23 cellular contexts compared by ENCODE assay signal in the genomic region with DNA sequence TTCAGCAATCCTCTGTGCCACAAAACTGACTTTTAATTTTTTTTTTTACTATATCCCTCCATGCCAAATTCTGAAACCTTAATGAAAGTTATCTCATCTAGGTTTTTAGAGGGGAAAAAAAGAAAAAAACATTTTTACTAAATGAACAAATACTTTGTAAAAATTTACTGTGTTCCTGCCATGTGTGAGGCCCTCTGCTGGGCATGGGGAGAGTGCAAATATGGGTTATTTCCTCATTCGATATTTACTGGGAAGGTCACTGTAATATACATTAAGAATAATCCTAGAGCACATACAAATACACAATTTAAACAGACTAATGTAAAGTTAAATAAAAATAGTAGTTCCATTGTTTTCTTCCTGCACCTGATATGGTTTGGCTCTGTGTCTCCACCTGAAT.
DNase-seq lines count a peak whose midpoint lies in the region; ATAC-seq and TF ChIP-seq lines count a peak whose summit lies in the region.
"Had no signal": no experiment of that assay in that cellular context is flagged by ENCODE, and none has a peak within 500 bp of the region (broad histone marks: within the 10 kb centered on the region; RNA-seq: fewer than 3 reads in every experiment).

No MANE protein-coding gene starts in this region.

- no peak overlapping the region for H3K4me2 ChIP-seq in mammary epithelial cell (ENCODE audit: insufficient read depth, low read depth, low read length)
- no peak overlapping the region for H3K4me2 ChIP-seq in OCI-LY7 (ENCODE audit: low read length)
- H3K4me2 ChIP-seq: A549 had no signal

- no peak overlapping the region for H3K9ac ChIP-seq in mammary epithelial cell (ENCODE audit: insufficient read depth, low read length)

- H4K20me1 ChIP-seq in mammary epithelial cell (ENCODE audit: insufficient read depth, low read length) (no peaks in the 10 kb centered on the region), OCI-LY7 (ENCODE audit: insufficient read depth, low read length) (no peaks in the 10 kb centered on the region)

- no peaks in the 10 kb centered on the region for H3K9me2 ChIP-seq in OCI-LY7 (ENCODE audit: insufficient read depth, low read length)

- no peak for ATAC-seq in effector memory CD8-positive, alpha-beta T cell (replicated peaks)
- ATAC-seq: A549; activated naive CD8-positive, alpha-beta T cell treated with anti-CD3 and anti-CD28 coated beads, Interleukin-2, amount 50 U/mL, for 24 hours; activated T-helper 17 cell treated with anti-CD3 and anti-CD28 coated beads, Interleukin-2, amount 50 U/mL, for 72 hours; left ventricle myocardium superior had no signal

- H3K4me1 Mint-ChIP-seq in MCF 10A (ENCODE audit: insufficient read depth, unreplicated experiment) (no peaks in the 10 kb centered on the region), type B pancreatic cell (ENCODE audit: unreplicated experiment) (peaks cover 11% of the 10 kb centered on the region)
- no peaks in the 10 kb centered on the region for H3K4me1 Mint-ChIP-seq in effector memory CD8-positive, alpha-beta T cell (ENCODE audit: low read depth in 2 of 2)
- H3K4me1 Mint-ChIP-seq: activated naive CD8-positive, alpha-beta T cell treated with anti-CD3 and anti-CD28 coated beads, Interleukin-2, amount 50 U/mL, for 24 hours; activated T-helper 17 cell treated with anti-CD3 and anti-CD28 coated beads, Interleukin-2, amount 50 U/mL, for 72 hours; immature natural killer cell had no signal

- peak; percentile 20 for TF ChIP-seq CTCF in MCF 10A (IDR thresholded peaks at IDR 0.05; ENCODE audit: unreplicated experiment)
- no peak for TF ChIP-seq CTCF in mammary epithelial cell (conservative IDR thresholded peaks at IDR 0.05 in 1 of 2, IDR thresholded peaks at IDR 0.05 in 1 of 2; ENCODE audit: extremely low read depth in 1 of 2, insufficient read depth in 1 of 2, low read depth in 1 of 2, low read length in 2 of 2)
- TF ChIP-seq CTCF in OCI-LY7 (conservative IDR thresholded peaks at IDR 0.05; ENCODE audit: low read length): peak; percentile 69
- peak; percentile 4 for TF ChIP-seq CTCF in choroid plexus epithelial cell (conservative IDR thresholded peaks at IDR 0.05; ENCODE audit: low read depth, low read length)
- peak; percentile 63 for TF ChIP-seq CTCF in type B pancreatic cell (conservative IDR thresholded peaks at IDR 0.05)
- no peak for TF ChIP-seq CTCF in lower leg skin (IDR thresholded peaks at IDR 0.05)

- CTCF ChIA-PET in MCF 10A (lab: Yijun Ruan, JAX) (interaction anchor here (0.7 kb wide), 1 partner anchor 19 kb away, joined by 5 read pairs; no protein-coding TSS in a partner anchor), mammary epithelial cell (lab: Charles Lee; ENCODE audit: low non-redundant PET) (no interaction called here), OCI-LY7 (lab: Charles Lee; ENCODE audit: unreplicated experiment) (no interaction called here)

- H3K9me3 Mint-ChIP-seq in MCF 10A (ENCODE audit: unreplicated experiment): no peaks in the 10 kb centered on the region
- H3K9me3 Mint-ChIP-seq in type B pancreatic cell: no peaks in the 10 kb centered on the region
- peaks cover 10 to 12% of the 10 kb centered on the region in 2 donors for H3K9me3 Mint-ChIP-seq in effector memory CD8-positive, alpha-beta T cell
- H3K9me3 Mint-ChIP-seq: activated T-helper 17 cell treated with anti-CD3 and anti-CD28 coated beads, Interleukin-2, amount 50 U/mL, for 72 hours had no signal

- H3K36me3 Mint-ChIP-seq in MCF 10A (ENCODE audit: insufficient read depth, unreplicated experiment) (no peaks in the 10 kb centered on the region), type B pancreatic cell (no peaks in the 10 kb centered on the region)
- no peaks in the 10 kb centered on the region for H3K36me3 Mint-ChIP-seq in effector memory CD8-positive, alpha-beta T cell (ENCODE audit: insufficient read depth)
- H3K36me3 Mint-ChIP-seq: immature natural killer cell had no signal

- intact Hi-C loops in MCF 10A (cut with micrococcal nuclease) (no loop called here), mammary epithelial cell (cut with micrococcal nuclease) (no loop called here), OCI-LY7 (cut with micrococcal nuclease; ENCODE audit: unreplicated experiment) (no loop called here), lower leg skin (cut with DNase I; ENCODE audit: low total_unique reads) (no loop called here)

- H3K79me2 ChIP-seq in mammary epithelial cell (ENCODE audit: insufficient read depth, low read length): no peaks in the 10 kb centered on the region
- H3K79me2 ChIP-seq in OCI-LY7 (ENCODE audit: insufficient read depth, low read depth, low read length): no peaks in the 10 kb centered on the region

- POLR2A ChIA-PET in MCF 10A (lab: Yijun Ruan, JAX): no interaction called here
- POLR2A ChIA-PET in OCI-LY7 (lab: Charles Lee): no interaction called here

- no peaks in the 10 kb centered on the region for H3K27me3 Mint-ChIP-seq in MCF 10A (ENCODE audit: insufficient read depth, unreplicated experiment)
- H3K27me3 Mint-ChIP-seq in type B pancreatic cell: no peaks in the 10 kb centered on the region
- no peaks in the 10 kb centered on the region for H3K27me3 Mint-ChIP-seq in effector memory CD8-positive, alpha-beta T cell
- H3K27me3 Mint-ChIP-seq: activated naive CD8-positive, alpha-beta T cell treated with anti-CD3 and anti-CD28 coated beads, Interleukin-2, amount 50 U/mL, for 24 hours; activated T-helper 17 cell treated with anti-CD3 and anti-CD28 coated beads, Interleukin-2, amount 50 U/mL, for 72 hours had no signal

- H3K27me3 ChIP-seq in mammary epithelial cell (ENCODE audit: insufficient read depth, low read length): no peaks in the 10 kb centered on the region
- H3K27me3 ChIP-seq: cardiac muscle cell had no signal

- H3K27ac Mint-ChIP-seq in MCF 10A (ENCODE audit: low read depth, unreplicated experiment) (no peak overlapping the region), type B pancreatic cell (no peak overlapping the region)
- no peak overlapping the region for H3K27ac Mint-ChIP-seq in effector memory CD8-positive, alpha-beta T cell
- H3K27ac Mint-ChIP-seq: activated naive CD8-positive, alpha-beta T cell treated with anti-CD3 and anti-CD28 coated beads, Interleukin-2, amount 50 U/mL, for 24 hours; activated T-helper 17 cell treated with anti-CD3 and anti-CD28 coated beads, Interleukin-2, amount 50 U/mL, for 72 hours; immature natural killer cell had no signal

- dilution Hi-C loops in mammary epithelial cell (cut with HindIII; ENCODE audit: low sequenced_read_pairs): no loop called here

- no peaks in the 10 kb centered on the region for H3K9me3 ChIP-seq in mammary epithelial cell (replicated peaks; ENCODE audit: insufficient read depth, low read length)
- H3K9me3 ChIP-seq in OCI-LY7 (ENCODE audit: low read length): no peaks in the 10 kb centered on the region
- H3K9me3 ChIP-seq: A549 had no signal

- no peak for TF ChIP-seq POLR2A in lower leg skin (IDR thresholded peaks at IDR 0.05)

- H3K4me1 ChIP-seq in mammary epithelial cell (ENCODE audit: insufficient read depth, low read length) (no peaks in the 10 kb centered on the region), OCI-LY7 (ENCODE audit: insufficient read depth, low read length, poor library complexity, severe bottlenecking) (no peaks in the 10 kb centered on the region)
- H3K4me1 ChIP-seq: A549 had no signal

- BruUV-seq in MCF 10A (replicated peaks; lab: Mats Ljungman, UMichigan) (no TSS peak), mammary epithelial cell (replicated peaks; lab: Mats Ljungman, UMichigan) (no TSS peak), OCI-LY7 (replicated peaks; lab: Mats Ljungman, UMichigan) (no TSS peak)

- H3K4me3 ChIP-seq in mammary epithelial cell (replicated peaks in 1 of 3; ENCODE audit: insufficient read depth in 1 of 3, low read depth in 2 of 3, low read length in 3 of 3) (no peak overlapping the region), OCI-LY7 (ENCODE audit: low read depth, low read length, poor library complexity, severe bottlenecking) (no peak overlapping the region), choroid plexus epithelial cell (ENCODE audit: low read depth, low read length) (no peak overlapping the region), lower leg skin (ENCODE audit: low read depth, poor library complexity, severe bottlenecking) (no peak overlapping the region)
- H3K4me3 ChIP-seq: A549, cardiac muscle cell had no signal

- WGBS in mammary epithelial cell (ENCODE audit: low coverage, missing lambda C conversion rate): 100% methylated on average over 1 of the region's 1 CpG
- WGBS in lower leg skin, 2 donors: 60 to 64% methylated on average over 1 of the region's 1 CpG

- in situ Hi-C loops in mammary epithelial cell (cut with MboI; ENCODE audit: low sequenced_read_pairs in 2 of 2): no loop called here

- H3K4me3 Mint-ChIP-seq in MCF 10A (ENCODE audit: unreplicated experiment) (no peak overlapping the region), type B pancreatic cell (no peak overlapping the region)
- no peak overlapping the region for H3K4me3 Mint-ChIP-seq in effector memory CD8-positive, alpha-beta T cell
- H3K4me3 Mint-ChIP-seq: activated naive CD8-positive, alpha-beta T cell treated with anti-CD3 and anti-CD28 coated beads, Interleukin-2, amount 50 U/mL, for 24 hours; activated T-helper 17 cell treated with anti-CD3 and anti-CD28 coated beads, Interleukin-2, amount 50 U/mL, for 72 hours; immature natural killer cell had no signal

- H3K27ac ChIP-seq in mammary epithelial cell (ENCODE audit: insufficient read depth, low read depth, low read length): no peak overlapping the region
- H3K27ac ChIP-seq in OCI-LY7 (ENCODE audit: low read depth, low read length, poor library complexity, severe bottlenecking): no peak overlapping the region
- H3K27ac ChIP-seq: A549, cardiac muscle cell had no signal

- DNase-seq in MCF 10A (ENCODE audit: unreplicated experiment): peak; percentile 1
- DNase-seq in mammary epithelial cell: no peak
- DNase-seq in OCI-LY7 (ENCODE audit: low spot score): no peak
- DNase-seq in choroid plexus epithelial cell (ENCODE audit: low read depth): no peak
- DNase-seq in type B pancreatic cell (ENCODE audit: extremely low spot score, unreplicated experiment): no peak
- no peak for DNase-seq in effector CD4-positive, alpha-beta T cell
- no peak for DNase-seq in lower leg skin (ENCODE audit: low spot score in 2 of 2)
- DNase-seq in effector memory CD8-positive, alpha-beta T cell: no peak
- DNase-seq: activated CD4-positive, CD25-positive, alpha-beta regulatory T cell treated with anti-CD3 and anti-CD28 coated beads, Interleukin-2, amount 50 U/mL, for 72 hours; activated naive CD8-positive, alpha-beta T cell treated with anti-CD3 and anti-CD28 coated beads, Interleukin-2, amount 50 U/mL, for 24 hours; C1 segment of cervical spinal cord; GF-D8; head of caudate nucleus; immature natural killer cell; left ventricle myocardium superior; NCI-H1105; NCI-H2107; NCI-H526; retina; substantia nigra had no signal

- H3K36me3 ChIP-seq in mammary epithelial cell (ENCODE audit: insufficient read depth, low read length) (no peaks in the 10 kb centered on the region), OCI-LY7 (ENCODE audit: insufficient read depth, low read length) (no peaks in the 10 kb centered on the region)
- H3K36me3 ChIP-seq: cardiac muscle cell had no signal

- no peak overlapping the region for H2AFZ ChIP-seq in mammary epithelial cell (ENCODE audit: low read depth, low read length)
- H2AFZ ChIP-seq in OCI-LY7 (ENCODE audit: low read length): no peak overlapping the region

Comparison
In these comparisons a context has a peak if more than half of its experiments do, and no peak if none do; other contexts are left out.
1. CTCF ChIP-seq: peak in MCF 10A (single experiment), OCI-LY7 (single experiment), choroid plexus epithelial cell (single experiment) and type B pancreatic cell (single experiment); none in mammary epithelial cell (0 of 2) and lower leg skin (0 of 3).